ENCODE assay signal across 5 cellular contexts in genomic region chr2:113476688-113477368, GRCh38. TPM values are rescaled to one million over a fixed set of nuclear protein-coding genes. Genes with fewer than 3 reads are reported as not detected.
"Had no signal": no experiment of that assay in that cellular context is flagged by ENCODE, and none has a peak within 500 bp of the region (broad histone marks: within the 10 kb centered on the region; RNA-seq: fewer than 3 reads in every experiment).

No MANE protein-coding gene starts in this region.

RNA-seq across cellular contexts. Expression of gene FOXD4L1, which starts 21.6 kb away (rescaled TPM):
- total RNA-seq: ascending aorta, colonic mucosa, dermis microvascular lymphatic vessel endothelial cell, glomerular endothelial cell had no signal
- polyA plus RNA-seq: cardiac muscle cell had no signal
